In the genomic region with DNA sequence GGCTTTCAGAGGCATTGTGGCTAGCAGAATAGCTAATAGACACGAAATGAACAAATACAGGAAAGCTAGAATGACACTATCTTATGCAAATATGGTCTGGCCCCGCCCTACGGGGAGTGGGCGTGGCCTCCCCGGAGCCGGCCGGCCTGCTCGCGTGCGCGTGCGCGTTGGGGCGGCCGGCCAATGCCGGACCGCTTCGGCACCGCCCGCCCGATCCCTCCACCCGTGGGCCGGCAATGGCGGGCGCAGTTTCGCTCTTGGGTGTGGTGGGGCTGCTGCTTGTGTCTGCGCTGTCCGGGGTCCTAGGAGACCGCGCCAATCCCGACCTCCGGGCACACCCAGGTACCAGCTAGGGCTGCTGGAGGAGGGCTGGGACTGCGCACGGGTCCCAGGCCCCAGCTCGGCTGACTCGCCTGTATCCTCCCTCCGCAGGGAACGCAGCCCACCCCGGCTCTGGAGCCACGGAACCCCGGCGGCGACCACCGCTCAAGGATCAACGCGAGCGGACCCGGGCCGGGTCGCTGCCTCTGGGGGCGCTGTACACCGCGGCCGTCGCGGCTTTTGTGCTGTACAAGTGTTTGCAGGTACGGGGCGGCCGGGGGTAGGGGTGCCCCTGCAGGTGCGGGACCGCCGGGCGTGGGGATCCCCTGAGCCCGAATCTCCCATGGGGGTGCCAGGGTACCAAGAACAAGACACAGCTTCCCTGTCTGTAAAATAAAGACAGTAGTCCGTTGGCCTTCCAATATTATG, we compare ENCODE assay signal across 8 cellular contexts. TPM values are rescaled to one million over a fixed set of nuclear protein-coding genes. Genes with fewer than 3 reads are reported as not detected.
DNase-seq lines count a peak whose midpoint lies in the region; ATAC-seq and TF ChIP-seq lines count a peak whose summit lies in the region.

A gene with protein sequence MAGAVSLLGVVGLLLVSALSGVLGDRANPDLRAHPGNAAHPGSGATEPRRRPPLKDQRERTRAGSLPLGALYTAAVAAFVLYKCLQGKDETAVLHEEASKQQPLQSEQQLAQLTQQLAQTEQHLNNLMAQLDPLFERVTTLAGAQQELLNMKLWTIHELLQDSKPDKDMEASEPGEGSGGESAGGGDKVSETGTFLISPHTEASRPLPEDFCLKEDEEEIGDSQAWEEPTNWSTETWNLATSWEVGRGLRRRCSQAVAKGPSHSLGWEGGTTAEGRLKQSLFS (plus strand): TSS at position 149 of the 750 bp plus-strand sequence. CDS start 88 bp downstream, at position 237.

- peak within 1 kb of the TSS; percentile 95 to 100 (median 98) for H3K27ac Mint-ChIP-seq in CD14-positive monocyte
- peak within 1 kb of the TSS; percentile 96 for H3K27ac Mint-ChIP-seq in activated CD8-positive, alpha-beta T cell treated with anti-CD3 and anti-CD28 coated beads for 36 hours

- CTCF ChIA-PET in activated CD8-positive, alpha-beta T cell treated with anti-CD3 and anti-CD28 coated beads for 36 hours (lab: Charles Lee), result interaction anchor here (0.5 to 24.5 kb wide), 30 partner anchors 9 to 1412 kb away, joined by 3 to 313 read pairs (median 4); partner anchors contain the start of genes CA9, CREB3, SIT1 and SPAG8

- H3K4me3 ChIP-seq in duodenal mucosa (ENCODE audit: low read depth in 1 of 2, low read length in 2 of 2) (peak within 1 kb of the TSS; percentile 77 to 89), lower lobe of right lung (peak within 1 kb of the TSS; percentile 85)

- TF ChIP-seq CTCF in CD14-positive monocyte (IDR thresholded peaks at IDR 0.05) (peak; percentile 60), lower lobe of right lung (IDR thresholded peaks at IDR 0.05) (peak; percentile 73)
- peak; percentile 96 for TF ChIP-seq CTCF in activated CD8-positive, alpha-beta T cell treated with anti-CD3 and anti-CD28 coated beads for 36 hours (IDR thresholded peaks at IDR 0.05)

- POLR2A ChIA-PET in activated CD8-positive, alpha-beta T cell treated with anti-CD3 and anti-CD28 coated beads for 36 hours (lab: Charles Lee), result interaction anchor here (0.7 to 5.3 kb wide), 17 partner anchors 9 to 154 kb away, joined by 3 to 64 read pairs (median 4); partner anchors contain the start of genes CREB3, SPAG8, TLN1 and TPM2

- H3K9ac ChIP-seq in duodenal mucosa (ENCODE audit: low read depth in 1 of 2, low read length in 2 of 2), result peak within 1 kb of the TSS; percentile 81 to 86

- no peaks in the 10 kb centered on the region for H3K9me3 Mint-ChIP-seq in CD14-positive monocyte
- H3K9me3 Mint-ChIP-seq in activated CD8-positive, alpha-beta T cell treated with anti-CD3 and anti-CD28 coated beads for 36 hours, result no peaks in the 10 kb centered on the region

- H3K4me1 ChIP-seq in duodenal mucosa (ENCODE audit: control insufficient read depth in 1 of 2, insufficient read depth in 2 of 2, low read length in 2 of 2) (peaks cover 31 to 40% of the 10 kb centered on the region in 2 donors), lower lobe of right lung (peaks cover 35% of the 10 kb centered on the region)

- H3K36me3 ChIP-seq in duodenal mucosa (ENCODE audit: control insufficient read depth in 1 of 2, insufficient read depth in 2 of 2, low read length in 2 of 2), result peaks cover 8 to 11% of the 10 kb centered on the region in 2 donors
- peaks cover 21% of the 10 kb centered on the region for H3K36me3 ChIP-seq in lower lobe of right lung

- peaks cover 19 to 27% of the 10 kb centered on the region in 2 donors for H3K36me3 Mint-ChIP-seq in CD14-positive monocyte
- peaks cover 42% of the 10 kb centered on the region for H3K36me3 Mint-ChIP-seq in activated CD8-positive, alpha-beta T cell treated with anti-CD3 and anti-CD28 coated beads for 36 hours (ENCODE audit: low read depth)

- H3K9me3 ChIP-seq in duodenal mucosa (ENCODE audit: control insufficient read depth in 1 of 2, low read length in 2 of 2) (no peaks in the 10 kb centered on the region), lower lobe of right lung (no peaks in the 10 kb centered on the region)

- intact Hi-C loops in CD14-positive monocyte (cut with micrococcal nuclease) (loop anchor here (5.0 kb wide), 5 partner anchors 39 to 546 kb away; partner anchors contain the start of genes CREB3 (in 1 of the 2), TESK1 (in 1 of the 2) and TLN1 (in 1 of the 2)), lower lobe of right lung (cut with DNase I) (no loop called here)
- intact Hi-C loops in activated CD8-positive, alpha-beta T cell treated with anti-CD3 and anti-CD28 coated beads for 36 hours (cut with micrococcal nuclease), result loop anchor here (5.0 to 10.0 kb wide), 2 partner anchors 69 to 156 kb away; partner anchors contain the start of genes HINT2 and SPAG8

- peak; percentile 66 for ATAC-seq in GM19372 (IDR thresholded peaks at IDR 0.05; ENCODE audit: low read depth, unreplicated experiment)
- ATAC-seq in HG03521 (IDR thresholded peaks at IDR 0.05; ENCODE audit: unreplicated experiment), result peak; percentile 71
- ATAC-seq in activated CD8-positive, alpha-beta T cell treated with anti-CD3 and anti-CD28 coated beads for 36 hours, result peak; percentile 78
- peak; percentile 91 to 95 for ATAC-seq in lower lobe of right lung

- H3K4me3 Mint-ChIP-seq in CD14-positive monocyte, result peak within 1 kb of the TSS; percentile 87 to 90
- H3K4me3 Mint-ChIP-seq in activated CD8-positive, alpha-beta T cell treated with anti-CD3 and anti-CD28 coated beads for 36 hours, result peak within 1 kb of the TSS; percentile 81

- DNase-seq in CD14-positive monocyte (ENCODE audit: low spot score), result peak; percentile 76
- DNase-seq in NCI-H82 (lab: John Stamatoyannopoulos, UW), result peak; percentile 85
- peak; percentile 82 for DNase-seq in activated CD8-positive, alpha-beta T cell treated with anti-CD3 and anti-CD28 coated beads for 36 hours
- peak; percentile 88 for DNase-seq in lower lobe of right lung
- peak; percentile 70 to 79 (median 72) for DNase-seq in stimulated activated CD4-positive, alpha-beta T cell treated with anti-CD3 and anti-CD28 coated beads, TNF-alpha, amount 100 ng/mL, for 4 hours (ENCODE audit: low read depth in 3 of 3)

- peaks cover 47% of the 10 kb centered on the region for H3K4me1 Mint-ChIP-seq in CD14-positive monocyte
- H3K4me1 Mint-ChIP-seq in activated CD8-positive, alpha-beta T cell treated with anti-CD3 and anti-CD28 coated beads for 36 hours (ENCODE audit: low read depth), result peaks cover 63% of the 10 kb centered on the region

- peaks cover 0 to 8% (median 5%) of the 10 kb centered on the region in 3 donors for H3K27me3 Mint-ChIP-seq in CD14-positive monocyte (ENCODE audit: low read depth in 3 of 3)
- H3K27me3 Mint-ChIP-seq in activated CD8-positive, alpha-beta T cell treated with anti-CD3 and anti-CD28 coated beads for 36 hours, result peaks cover 2% of the 10 kb centered on the region

- H3K27ac ChIP-seq in duodenal mucosa (ENCODE audit: low read depth, low read length) (peak within 1 kb of the TSS; percentile 99), lower lobe of right lung (peak within 1 kb of the TSS; percentile 97)

- H3K27me3 ChIP-seq in duodenal mucosa (ENCODE audit: control insufficient read depth in 1 of 2, insufficient read depth in 2 of 2, low read length in 2 of 2), result no peaks in the 10 kb centered on the region
- H3K27me3 ChIP-seq in lower lobe of right lung (ENCODE audit: low read depth), result no peaks in the 10 kb centered on the region

RNA-seq across cellular contexts. Expression of the gene that starts here (rescaled TPM):
- 10 to 100 TPM; 23.2 to 32.6 TPM for polyA plus RNA-seq in CD14-positive monocyte
- total RNA-seq in activated CD8-positive, alpha-beta T cell treated with anti-CD3 and anti-CD28 coated beads for 36 hours, result 10 to 100 TPM; 12.1 to 13.7 TPM
- total RNA-seq in lower lobe of right lung, result 28.9 TPM

Comparison
In these comparisons a context has a peak if more than half of its experiments do, and no peak if none do; other contexts are left out.
1. Peak in every context shown above with its lines: DNase-seq, ATAC-seq, H3K4me3 ChIP-seq and H3K27ac ChIP-seq.